ENCODE assay signal across 20 cellular contexts in the genomic region with DNA sequence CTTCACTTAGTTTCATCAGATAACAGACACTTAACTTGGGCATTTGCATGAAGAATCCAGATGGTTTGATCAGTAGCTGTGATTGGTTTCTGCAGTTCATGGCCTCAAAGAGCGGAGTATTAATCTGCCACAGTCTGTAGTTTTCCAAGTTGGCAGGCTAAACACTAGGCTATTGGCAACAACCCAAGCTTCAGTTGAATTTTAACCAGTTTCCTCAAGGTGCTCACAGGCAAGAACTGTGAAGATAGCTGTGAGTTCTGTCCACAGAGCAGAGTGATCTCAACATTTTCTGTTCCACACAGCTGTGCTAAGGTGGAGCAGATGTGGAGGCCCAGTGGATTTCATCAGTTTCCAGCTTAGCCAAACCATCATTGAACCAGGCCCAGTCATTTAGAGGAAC.
"Had no signal": no experiment of that assay in that cellular context is flagged by ENCODE, and none has a peak within 500 bp of the region (broad histone marks: within the 10 kb centered on the region; RNA-seq: fewer than 3 reads in every experiment).

No MANE protein-coding gene starts in this region.

- H3K4me3 Mint-ChIP-seq: activated naive CD8-positive, alpha-beta T cell treated with anti-CD3 and anti-CD28 coated beads for 36 hours; activated T-cell treated with anti-CD3 and anti-CD28 coated beads, Interleukin-2, amount 50 U/mL, for 24 hours; central memory CD8-positive, alpha-beta T cell; memory B cell; type B pancreatic cell; WTC11 had no signal

- DNase-seq: activated CD8-positive, alpha-beta memory T cell treated with anti-CD3 and anti-CD28 coated beads for 24 hours; activated CD8-positive, alpha-beta memory T cell treated with anti-CD3 and anti-CD28 coated beads, Interleukin-2, amount 50 U/mL, for 4 hours; activated naive CD4-positive, alpha-beta T cell treated with Interleukin-2 at 50 U/mL for 16 hours; activated naive CD8-positive, alpha-beta T cell treated with anti-CD3 and anti-CD28 coated beads for 36 hours; activated T-cell treated with anti-CD3 and anti-CD28 coated beads, Interleukin-2, amount 50 U/mL, for 24 hours; cortex of kidney; heart left ventricle; left cardiac atrium; occipital lobe; posterior cingulate gyrus; sigmoid colon; stimulated activated CD4-positive, alpha-beta T cell treated with anti-CD3 and anti-CD28 coated beads, Interleukin-15, amount 100 ng/mL, for 24 hours; stimulated activated CD8-positive, alpha-beta memory T cell treated with anti-CD3 and anti-CD28 coated beads, Interleukin-4, amount 100 ng/mL, for 48 hours; stimulated activated naive CD4-positive, alpha-beta T cell treated with Interleukin-2 at 50 U/mL for 16 hours; T-helper 9 cell had no signal

- H3K9me3 Mint-ChIP-seq: activated naive CD8-positive, alpha-beta T cell treated with anti-CD3 and anti-CD28 coated beads for 36 hours; memory B cell; type B pancreatic cell had no signal

- H3K27ac Mint-ChIP-seq: activated naive CD8-positive, alpha-beta T cell treated with anti-CD3 and anti-CD28 coated beads for 36 hours; activated T-cell treated with anti-CD3 and anti-CD28 coated beads, Interleukin-2, amount 50 U/mL, for 24 hours; activated T-helper 2 cell treated with anti-CD3 and anti-CD28 coated beads, Interferon-gamma antibody, Interleukin-2, Interleukin-4, amounts not matched to agents 10 μg/mL and 5 μg/mL and 100 μg/mL, durations not matched to agents 14 hours and 24 hours and 36 hours; memory B cell; type B pancreatic cell; WTC11 had no signal

- H3K4me1 Mint-ChIP-seq: activated naive CD8-positive, alpha-beta T cell treated with anti-CD3 and anti-CD28 coated beads for 36 hours; central memory CD8-positive, alpha-beta T cell; memory B cell had no signal

- ATAC-seq: heart left ventricle, left cardiac atrium, WTC11 had no signal

- H3K36me3 Mint-ChIP-seq: activated naive CD8-positive, alpha-beta T cell treated with anti-CD3 and anti-CD28 coated beads for 36 hours; memory B cell; type B pancreatic cell had no signal

- H3K27me3 Mint-ChIP-seq: activated naive CD8-positive, alpha-beta T cell treated with anti-CD3 and anti-CD28 coated beads for 36 hours; activated T-cell treated with anti-CD3 and anti-CD28 coated beads, Interleukin-2, amount 50 U/mL, for 24 hours; central memory CD8-positive, alpha-beta T cell; type B pancreatic cell had no signal
